ENCODE assay signal across 17 cellular contexts in genomic region chr2:148955798-148956197, GRCh38.
DNase-seq lines count a peak whose midpoint lies in the region; ATAC-seq and TF ChIP-seq lines count a peak whose summit lies in the region.
"Had no signal": no experiment of that assay in that cellular context is flagged by ENCODE, and none has a peak within 500 bp of the region (broad histone marks: within the 10 kb centered on the region; RNA-seq: fewer than 3 reads in every experiment).

No MANE protein-coding gene starts in this region.

- no peaks in the 10 kb centered on the region for H3K79me2 ChIP-seq in mammary epithelial cell (ENCODE audit: insufficient read depth, low read length)

- CTCF ChIA-PET in MCF 10A (lab: Yijun Ruan, JAX) (interaction anchor here (0.9 to 1.0 kb wide), 2 partner anchors 62 to 213 kb away, joined by 3 to 5 read pairs; no protein-coding TSS in a partner anchor), mammary epithelial cell (lab: Charles Lee; ENCODE audit: low non-redundant PET) (no interaction called here)

- in situ Hi-C loops in mammary epithelial cell (cut with MboI; ENCODE audit: low sequenced_read_pairs in 2 of 2): no loop called here

- H3K36me3 ChIP-seq in breast epithelium (no peaks in the 10 kb centered on the region), mammary epithelial cell (ENCODE audit: insufficient read depth, low read length) (no peaks in the 10 kb centered on the region), mucosa of descending colon (ENCODE audit: low read depth) (no peaks in the 10 kb centered on the region), esophagus squamous epithelium (no peaks in the 10 kb centered on the region)

- no peak overlapping the region for H3K9ac ChIP-seq in mammary epithelial cell (ENCODE audit: insufficient read depth, low read length)

- TF ChIP-seq POLR2A in breast epithelium (IDR thresholded peaks at IDR 0.05): no peak
- TF ChIP-seq POLR2A in esophagus squamous epithelium (IDR thresholded peaks at IDR 0.05): no peak

- no peaks in the 10 kb centered on the region for H3K9me3 Mint-ChIP-seq in MCF 10A (ENCODE audit: unreplicated experiment)

- intact Hi-C loops in MCF 10A (cut with micrococcal nuclease) (no loop called here), breast epithelium (cut with DNase I; ENCODE audit: low total_unique reads) (no loop called here), mammary epithelial cell (cut with micrococcal nuclease) (no loop called here), mucosa of descending colon (cut with DNase I, micrococcal nuclease) (no loop called here), esophagus squamous epithelium (cut with DNase I) (no loop called here)

- H3K9me3 ChIP-seq in breast epithelium (no peaks in the 10 kb centered on the region), mammary epithelial cell (replicated peaks; ENCODE audit: insufficient read depth, low read length) (no peaks in the 10 kb centered on the region), mucosa of descending colon (no peaks in the 10 kb centered on the region), esophagus squamous epithelium (no peaks in the 10 kb centered on the region)

- peaks cover 71% of the 10 kb centered on the region for H3K27me3 Mint-ChIP-seq in MCF 10A (ENCODE audit: insufficient read depth, unreplicated experiment)
- H3K27me3 Mint-ChIP-seq: B cell had no signal

- peak; percentile 16 for ATAC-seq in mucosa of descending colon

- H3K4me1 ChIP-seq in breast epithelium (no peaks in the 10 kb centered on the region), mammary epithelial cell (ENCODE audit: insufficient read depth, low read length) (no peaks in the 10 kb centered on the region), mucosa of descending colon (ENCODE audit: low read depth) (no peaks in the 10 kb centered on the region), esophagus squamous epithelium (no peaks in the 10 kb centered on the region)

- no peak overlapping the region for H3K4me3 ChIP-seq in breast epithelium
- no peak overlapping the region for H3K4me3 ChIP-seq in mammary epithelial cell (replicated peaks in 1 of 3; ENCODE audit: insufficient read depth in 1 of 3, low read depth in 2 of 3, low read length in 3 of 3)
- H3K4me3 ChIP-seq in mucosa of descending colon: no peak overlapping the region
- no peak overlapping the region for H3K4me3 ChIP-seq in esophagus squamous epithelium
- H3K4me3 ChIP-seq: SK-N-MC had no signal

- H3K4me1 Mint-ChIP-seq in MCF 10A (ENCODE audit: insufficient read depth, unreplicated experiment): peaks cover 8% of the 10 kb centered on the region
- H3K4me1 Mint-ChIP-seq: B cell had no signal

- BruUV-seq in MCF 10A (replicated peaks; lab: Mats Ljungman, UMichigan): no TSS peak
- BruUV-seq in mammary epithelial cell (replicated peaks; lab: Mats Ljungman, UMichigan): no TSS peak

- no peak overlapping the region for H3K27ac Mint-ChIP-seq in MCF 10A (ENCODE audit: low read depth, unreplicated experiment)
- H3K27ac Mint-ChIP-seq: B cell had no signal

- DNase-seq in MCF 10A (ENCODE audit: unreplicated experiment) (peak; percentile 53), breast epithelium (ENCODE audit: low spot score in 2 of 2) (no peak), mammary epithelial cell (peak; percentile 37), mucosa of descending colon (no peak), esophagus squamous epithelium (lab: John Stamatoyannopoulos, UW) (no peak), H4 (ENCODE audit: low spot score) (no peak)
- no peak for DNase-seq in activated CD8-positive, alpha-beta memory T cell treated with anti-CD3 and anti-CD28 coated beads, Interleukin-2, amount 50 U/mL, for 4 hours
- DNase-seq: GDM1, HCEC 1CT, MV-4-11, NCI-H1694 treated with DMSO at 0.1 percent for 48 hours, NCI-H2171 treated with DMSO at 0.1 percent for 48 hours, NCI-H510A, NCI-H748 treated with DMSO at 0.1 percent for 48 hours, SHP77 had no signal

- no peaks in the 10 kb centered on the region for H3K36me3 Mint-ChIP-seq in MCF 10A (ENCODE audit: insufficient read depth, unreplicated experiment)

- H3K27me3 ChIP-seq in breast epithelium: peaks cover 0 to 12% of the 10 kb centered on the region in 2 donors
- peaks cover 18% of the 10 kb centered on the region for H3K27me3 ChIP-seq in mammary epithelial cell (ENCODE audit: insufficient read depth, low read length)
- H3K27me3 ChIP-seq in esophagus squamous epithelium: peaks cover 0 to 3% (median 0%) of the 10 kb centered on the region in 4 donors

- POLR2A ChIA-PET in MCF 10A (lab: Yijun Ruan, JAX): interaction anchor here (0.6 to 1.4 kb wide), 2 partner anchors 9 to 94 kb away, joined by 3 read pairs; no protein-coding TSS in a partner anchor

- 14% methylated on average over 5 of the region's 5 CpGs for WGBS in mammary epithelial cell (ENCODE audit: low coverage, missing lambda C conversion rate)
- 48 to 64% methylated on average over 5 of the region's 5 CpGs for WGBS in esophagus squamous epithelium, 2 donors

- peaks cover 1% of the 10 kb centered on the region for H4K20me1 ChIP-seq in mammary epithelial cell (ENCODE audit: insufficient read depth, low read length)

- H2AFZ ChIP-seq in mammary epithelial cell (ENCODE audit: low read depth, low read length): no peak overlapping the region

- no peak overlapping the region for H3K4me3 Mint-ChIP-seq in MCF 10A (ENCODE audit: unreplicated experiment)
- H3K4me3 Mint-ChIP-seq: B cell had no signal

- TF ChIP-seq CTCF in MCF 10A (IDR thresholded peaks at IDR 0.05; ENCODE audit: unreplicated experiment) (no peak), breast epithelium (IDR thresholded peaks at IDR 0.05) (no peak), mammary epithelial cell (conservative IDR thresholded peaks at IDR 0.05 in 1 of 2, IDR thresholded peaks at IDR 0.05 in 1 of 2; ENCODE audit: extremely low read depth in 1 of 2, insufficient read depth in 1 of 2, low read depth in 1 of 2, low read length in 2 of 2) (no peak), mucosa of descending colon (IDR thresholded peaks at IDR 0.05) (no peak), esophagus squamous epithelium (IDR thresholded peaks at IDR 0.05) (no peak)

- dilution Hi-C loops in mammary epithelial cell (cut with HindIII; ENCODE audit: low sequenced_read_pairs): no loop called here

- H3K4me2 ChIP-seq in mammary epithelial cell (ENCODE audit: insufficient read depth, low read depth, low read length): no peak overlapping the region

- H3K27ac ChIP-seq in breast epithelium (no peak overlapping the region), mammary epithelial cell (ENCODE audit: insufficient read depth, low read depth, low read length) (no peak overlapping the region), esophagus squamous epithelium (no peak overlapping the region)
- H3K27ac ChIP-seq: SK-N-MC had no signal

Comparison
In these comparisons a context has a peak if more than half of its experiments do, and no peak if none do; other contexts are left out.
1. DNase-seq: peak in MCF 10A (single experiment) and mammary epithelial cell (single experiment); none in breast epithelium (0 of 2), mucosa of descending colon (0 of 3), esophagus squamous epithelium (single experiment), activated CD8-positive, alpha-beta memory T cell treated with anti-CD3 and anti-CD28 coated beads, Interleukin-2, amount 50 U/mL, for 4 hours (single experiment) and H4 (single experiment).